8 cellular contexts compared by ENCODE assay signal in the genomic region with DNA sequence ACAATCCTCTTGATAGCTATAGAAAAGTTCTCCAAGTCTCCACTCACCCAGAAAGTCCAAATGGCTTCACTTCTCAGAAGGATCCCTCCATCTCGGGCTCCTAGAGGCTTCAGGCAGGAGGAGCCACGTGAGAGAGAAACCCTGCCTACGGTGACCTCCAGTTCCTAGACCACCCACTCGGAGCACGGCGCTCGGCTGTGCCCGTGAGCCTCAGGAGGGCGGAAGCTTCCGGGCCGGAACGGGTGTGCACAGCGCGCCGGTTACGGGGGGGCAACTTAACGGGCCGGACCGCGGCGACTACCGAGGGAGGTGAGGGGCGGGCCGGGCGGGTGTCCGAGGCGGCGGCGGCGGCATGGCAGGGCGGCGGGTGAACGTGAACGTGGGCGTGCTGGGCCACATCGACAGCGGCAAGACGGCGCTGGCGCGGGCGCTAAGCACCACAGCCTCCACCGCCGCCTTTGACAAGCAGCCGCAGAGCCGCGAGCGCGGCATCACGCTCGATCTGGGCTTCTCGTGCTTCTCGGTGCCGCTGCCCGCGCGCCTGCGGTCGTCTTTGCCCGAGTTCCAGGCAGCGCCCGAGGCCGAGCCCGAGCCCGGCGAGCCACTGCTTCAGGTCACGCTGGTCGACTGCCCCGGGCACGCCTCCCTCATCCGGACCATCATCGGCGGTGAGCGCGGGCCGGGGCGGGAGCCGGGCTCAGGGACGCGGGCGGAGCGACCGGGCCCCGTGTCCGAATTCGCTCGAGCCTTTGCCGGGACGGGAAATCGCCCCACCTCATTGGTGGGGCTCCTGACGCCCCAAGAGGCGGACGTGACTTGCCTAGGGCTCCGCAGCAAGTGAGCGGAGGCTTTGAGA. TPM values are rescaled to one million over a fixed set of nuclear protein-coding genes. Genes with fewer than 3 reads are reported as not detected.
DNase-seq lines count a peak whose midpoint lies in the region; TF ChIP-seq lines count a peak whose summit lies in the region.

A gene with protein sequence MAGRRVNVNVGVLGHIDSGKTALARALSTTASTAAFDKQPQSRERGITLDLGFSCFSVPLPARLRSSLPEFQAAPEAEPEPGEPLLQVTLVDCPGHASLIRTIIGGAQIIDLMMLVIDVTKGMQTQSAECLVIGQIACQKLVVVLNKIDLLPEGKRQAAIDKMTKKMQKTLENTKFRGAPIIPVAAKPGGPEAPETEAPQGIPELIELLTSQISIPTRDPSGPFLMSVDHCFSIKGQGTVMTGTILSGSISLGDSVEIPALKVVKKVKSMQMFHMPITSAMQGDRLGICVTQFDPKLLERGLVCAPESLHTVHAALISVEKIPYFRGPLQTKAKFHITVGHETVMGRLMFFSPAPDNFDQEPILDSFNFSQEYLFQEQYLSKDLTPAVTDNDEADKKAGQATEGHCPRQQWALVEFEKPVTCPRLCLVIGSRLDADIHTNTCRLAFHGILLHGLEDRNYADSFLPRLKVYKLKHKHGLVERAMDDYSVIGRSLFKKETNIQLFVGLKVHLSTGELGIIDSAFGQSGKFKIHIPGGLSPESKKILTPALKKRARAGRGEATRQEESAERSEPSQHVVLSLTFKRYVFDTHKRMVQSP (plus strand): TSS at position 326 of the 856 bp plus-strand sequence. CDS start 27 bp downstream, at position 353.

- H3K4me1 ChIP-seq in Loucy (ENCODE audit: insufficient read depth, low read length, poor library complexity, severe bottlenecking) = peaks cover 8% of the 10 kb centered on the region
- H3K4me1 ChIP-seq in neuron (ENCODE audit: insufficient read depth, low read length) = peaks cover 3% of the 10 kb centered on the region

- 0 out of 2 replicates have a peak, but pooled peaks cover 4% of the 10 kb centered on the region for H3F3A ChIP-seq in Loucy (ENCODE audit: low read depth)

- peak within 1 kb of the TSS; percentile 73 for H3K4me2 ChIP-seq in Loucy (ENCODE audit: low read depth, low read length, poor library complexity, severe bottlenecking)

- TF ChIP-seq CTCF in Loucy (conservative IDR thresholded peaks at IDR 0.05; ENCODE audit: low read length) = no peak
- TF ChIP-seq CTCF in foreskin fibroblast (IDR thresholded peaks at IDR 0.05; ENCODE audit: low read depth, low read length) = no peak

- no peaks in the 10 kb centered on the region for H4K20me1 ChIP-seq in Loucy (ENCODE audit: insufficient read depth, low read length, poor library complexity, severe bottlenecking)

- H3K36me3 ChIP-seq in H7 (replicated peaks; ENCODE audit: control insufficient read depth, insufficient read depth, low read length) (no peaks in the 10 kb centered on the region; the same call in 1 of the 2 replicates), Loucy (ENCODE audit: insufficient read depth, low read length) (no peaks in the 10 kb centered on the region; the same call in none of the 2 replicates), neuron (ENCODE audit: insufficient read depth, low read length) (peaks cover 6% of the 10 kb centered on the region)

- peak within 1 kb of the TSS; percentile 97 for H3K4me3 ChIP-seq in H7 (ENCODE audit: insufficient read depth, low read depth, low read length)
- H3K4me3 ChIP-seq in Loucy (ENCODE audit: low read length, poor library complexity, severe bottlenecking) = peak within 1 kb of the TSS; percentile 77
- H3K4me3 ChIP-seq in foreskin fibroblast (ENCODE audit: low read depth in 1 of 2, low read length in 2 of 2) = peak within 1 kb of the TSS; percentile 70 to 82
- peak within 1 kb of the TSS; percentile 71 for H3K4me3 ChIP-seq in neuron (ENCODE audit: low read length)

- peak; percentile 65 for DNase-seq in GDM1 (lab: John Stamatoyannopoulos, UW)
- peak; percentile 85 for DNase-seq in H7
- peak; percentile 71 for DNase-seq in SHP77 treated with DMSO at 0.1 percent for 48 hours (lab: John Stamatoyannopoulos, UW)
- DNase-seq in activated gamma-delta T cell (lab: John Stamatoyannopoulos, UW) = peak; percentile 74
- DNase-seq in foreskin fibroblast = peak; percentile 83 to 92
- DNase-seq in stromal cell of bone marrow (ENCODE audit: low read depth) = peak; percentile 61

- peak within 1 kb of the TSS; percentile 84 for H2AFZ ChIP-seq in Loucy (ENCODE audit: low read length)
- peak within 1 kb of the TSS; percentile 84 for H2AFZ ChIP-seq in neuron (ENCODE audit: low read depth, low read length)

- H3K27me3 ChIP-seq in H7 (ENCODE audit: control insufficient read depth, insufficient read depth, low read length) = no peaks in the 10 kb centered on the region; the same call in 1 of the 2 replicates
- no peaks in the 10 kb centered on the region for H3K27me3 ChIP-seq in Loucy (ENCODE audit: insufficient read depth, low read length, poor library complexity, severe bottlenecking)
- no peaks in the 10 kb centered on the region for H3K27me3 ChIP-seq in neuron (ENCODE audit: insufficient read depth, low read length)

- no peaks in the 10 kb centered on the region for H3K9me2 ChIP-seq in Loucy (replicated peaks; ENCODE audit: low read depth, low read length)

- peaks cover 27% of the 10 kb centered on the region for H3K79me2 ChIP-seq in Loucy (ENCODE audit: insufficient read depth, low read length)

- peak within 1 kb of the TSS; percentile 93 for H3K9ac ChIP-seq in Loucy (ENCODE audit: low read depth, low read length, poor library complexity, severe bottlenecking)

- H3K9me3 ChIP-seq in Loucy (ENCODE audit: insufficient read depth, low read depth, low read length) (no peaks in the 10 kb centered on the region; the same call in 1 of the 2 replicates), neuron (ENCODE audit: low read length) (peaks cover 7% of the 10 kb centered on the region)

RNA-seq across cellular contexts. Expression of the gene that starts here (rescaled TPM):
- 7.4 and 8.1 TPM in 2 replicates for total RNA-seq in H7 (2014; rRNA removed; shearing (Covaris generic))

Comparison
In these comparisons a context has a peak if more than half of its experiments do, and no peak if none do; other contexts are left out.
1. Peak in every context shown above with its lines: DNase-seq and H3K4me3 ChIP-seq.